In genomic region chr2:100606332-100606731, GRCh38 we compare ENCODE assay signal across 14 cellular contexts. TPM values are rescaled to one million over a fixed set of nuclear protein-coding genes. Genes with fewer than 3 reads are reported as not detected.
A peak's percentile ranks its signal among the peaks of the same experiment; 100 is the strongest.
DNase-seq lines count a peak whose midpoint lies in the region; TF ChIP-seq lines count a peak whose summit lies in the region.
"Had no signal": no experiment of that assay in that cellular context is flagged by ENCODE, and none has a peak within 500 bp of the region (broad histone marks: within the 10 kb centered on the region; RNA-seq: fewer than 3 reads in every experiment).

No MANE protein-coding gene starts in this region.

- TF ChIP-seq CTCF in Loucy (conservative IDR thresholded peaks at IDR 0.05; ENCODE audit: low read length): no peak
- TF ChIP-seq CTCF in neural progenitor cell (IDR thresholded peaks at IDR 0.05): no peak
- TF ChIP-seq CTCF in PC-9 (conservative IDR thresholded peaks at IDR 0.05): no peak

- POLR2A ChIA-PET in PC-9 (lab: Charles Lee; ENCODE audit: unreplicated experiment): no interaction called here

- no peak overlapping the region for H3K27ac Mint-ChIP-seq in neural progenitor cell
- H3K27ac Mint-ChIP-seq: CD8-positive, alpha-beta T cell; IgD-negative memory B cell had no signal

- H3K27me3 ChIP-seq in Loucy (ENCODE audit: insufficient read depth, low read length, poor library complexity, severe bottlenecking) (no peaks in the 10 kb centered on the region), endocrine pancreas (ENCODE audit: control insufficient read depth, insufficient read depth, low read length) (no peaks in the 10 kb centered on the region), neural progenitor cell (no peaks in the 10 kb centered on the region), PC-9 (ENCODE audit: insufficient read depth, low read depth) (no peaks in the 10 kb centered on the region)

- H3K36me3 ChIP-seq in Loucy (ENCODE audit: insufficient read depth, low read length) (no peaks in the 10 kb centered on the region), endocrine pancreas (ENCODE audit: control insufficient read depth, insufficient read depth, low read length) (no peaks in the 10 kb centered on the region), neural progenitor cell (no peaks in the 10 kb centered on the region), PC-9 (ENCODE audit: low read depth) (no peaks in the 10 kb centered on the region)
- H3K36me3 ChIP-seq: SJCRH30 had no signal

- no peaks in the 10 kb centered on the region for H4K20me1 ChIP-seq in Loucy (ENCODE audit: insufficient read depth, low read length, poor library complexity, severe bottlenecking)
- H4K20me1 ChIP-seq in neural progenitor cell (ENCODE audit: low read depth): no peaks in the 10 kb centered on the region
- H4K20me1 ChIP-seq in PC-9 (ENCODE audit: insufficient read depth): no peaks in the 10 kb centered on the region

- H3K9ac ChIP-seq in Loucy (ENCODE audit: low read depth, low read length, poor library complexity, severe bottlenecking) (no peak overlapping the region), endocrine pancreas (ENCODE audit: control insufficient read depth, insufficient read depth, low read length) (peak overlapping the region; percentile 70), neural progenitor cell (no peak overlapping the region)

- no peaks in the 10 kb centered on the region for H3K9me3 Mint-ChIP-seq in neural progenitor cell
- H3K9me3 Mint-ChIP-seq: CD8-positive, alpha-beta T cell; IgD-negative memory B cell had no signal

- H3K27me3 Mint-ChIP-seq in neural progenitor cell (ENCODE audit: insufficient read depth, low read depth): no peaks in the 10 kb centered on the region

- BruUV-seq in PC-9 (replicated peaks; lab: Mats Ljungman, UMichigan): no TSS peak

- no peak overlapping the region for H3K4me3 Mint-ChIP-seq in neural progenitor cell
- H3K4me3 Mint-ChIP-seq: CD8-positive, alpha-beta T cell; H9; IgD-negative memory B cell had no signal

- DNase-seq in DMS53 treated with DMSO at 0.1 percent for 48 hours (lab: John Stamatoyannopoulos, UW; ENCODE audit: unreplicated experiment): peak; percentile 88
- no peak for DNase-seq in neural progenitor cell (ENCODE audit: low spot score)
- no peak for DNase-seq in PC-9
- no peak for DNase-seq in NCI-H226
- DNase-seq in NCI-H2171 treated with DMSO at 0.1 percent for 48 hours (lab: John Stamatoyannopoulos, UW): no peak
- DNase-seq: NCI-H1436, NCI-H2081 treated with DMSO at 0.1 percent for 48 hours had no signal

- no peak overlapping the region for H3K27ac ChIP-seq in neural progenitor cell
- H3K27ac ChIP-seq in PC-9: no peak overlapping the region
- H3K27ac ChIP-seq: RWPE1, SJCRH30 had no signal

- H3K4me1 ChIP-seq in Loucy (ENCODE audit: insufficient read depth, low read length, poor library complexity, severe bottlenecking): no peaks in the 10 kb centered on the region
- H3K4me1 ChIP-seq in endocrine pancreas (ENCODE audit: control insufficient read depth, insufficient read depth, low read length): peaks cover 4% of the 10 kb centered on the region
- H3K4me1 ChIP-seq in neural progenitor cell: peaks cover 12% of the 10 kb centered on the region
- no peaks in the 10 kb centered on the region for H3K4me1 ChIP-seq in PC-9 (replicated peaks; ENCODE audit: insufficient read depth)
- H3K4me1 ChIP-seq: SJCRH30 had no signal

- H3F3A ChIP-seq in Loucy (ENCODE audit: low read depth) (no peaks in the 10 kb centered on the region), neural progenitor cell (ENCODE audit: low read depth) (peaks cover 9% of the 10 kb centered on the region), PC-9 (ENCODE audit: insufficient read depth, low read depth) (peaks cover 6% of the 10 kb centered on the region; the same call in 1 of the 2 replicates)

- H3K4me2 ChIP-seq in Loucy (ENCODE audit: low read depth, low read length, poor library complexity, severe bottlenecking): no peak overlapping the region
- H3K4me2 ChIP-seq in neural progenitor cell: no peak overlapping the region
- no peak overlapping the region for H3K4me2 ChIP-seq in PC-9

- intact Hi-C loops in PC-9 (cut with micrococcal nuclease; ENCODE audit: unreplicated experiment): loop anchor here (2.0 to 10.0 kb wide), 3 partner anchors 406 to 598 kb away; no protein-coding TSS in a partner anchor

- CTCF ChIA-PET in PC-9 (lab: Charles Lee): interaction anchor here (0.7 kb wide), 1 partner anchor 129 kb away, joined by 7 read pairs; no protein-coding TSS in a partner anchor

- no peaks in the 10 kb centered on the region for H3K36me3 Mint-ChIP-seq in neural progenitor cell
- H3K36me3 Mint-ChIP-seq: CD8-positive, alpha-beta T cell; IgD-negative memory B cell had no signal

- H3K4me1 Mint-ChIP-seq in neural progenitor cell: peaks cover 9% of the 10 kb centered on the region

- peak overlapping the region; percentile 4; the same call in 1 of the 2 replicates for H2AFZ ChIP-seq in Loucy (ENCODE audit: low read length)
- H2AFZ ChIP-seq in neural progenitor cell (replicated peaks): peak overlapping the region; percentile 93
- no peak overlapping the region; the same call in 1 of the 2 replicates for H2AFZ ChIP-seq in PC-9

- H3K4me3 ChIP-seq in Loucy (ENCODE audit: low read length, poor library complexity, severe bottlenecking) (no peak overlapping the region), endocrine pancreas (ENCODE audit: control insufficient read depth, insufficient read depth, low read length) (peak overlapping the region; percentile 79), neural progenitor cell (no peak overlapping the region), PC-9 (no peak overlapping the region)
- H3K4me3 ChIP-seq: SJCRH30 had no signal

- H3K9me2 ChIP-seq in Loucy (replicated peaks; ENCODE audit: low read depth, low read length) (no peaks in the 10 kb centered on the region), PC-9 (ENCODE audit: insufficient read depth) (no peaks in the 10 kb centered on the region)

- H3K79me2 ChIP-seq in Loucy (ENCODE audit: insufficient read depth, low read length) (no peaks in the 10 kb centered on the region), neural progenitor cell (ENCODE audit: low read depth) (no peaks in the 10 kb centered on the region), PC-9 (ENCODE audit: low read depth) (no peaks in the 10 kb centered on the region)

- H3K9me3 ChIP-seq in Loucy (ENCODE audit: insufficient read depth, low read depth, low read length) (no peaks in the 10 kb centered on the region), endocrine pancreas (ENCODE audit: control insufficient read depth, low read length) (no peaks in the 10 kb centered on the region), neural progenitor cell (ENCODE audit: low read depth) (no peaks in the 10 kb centered on the region), PC-9 (ENCODE audit: insufficient read depth, low read depth) (no peaks in the 10 kb centered on the region)
- H3K9me3 ChIP-seq: SJCRH30 had no signal

RNA-seq across cellular contexts. Expression of gene PDCL3, which starts 43.5 kb away (rescaled TPM):
- total RNA-seq in neural progenitor cell (ENCODE audit: low replicate concordance) (15.4 and 24.9 TPM in 2 replicates), PC-9 (2021) (22.7 and 23.5 TPM in 2 replicates)
